1 cellular context compared by ENCODE assay signal in the genomic region with DNA sequence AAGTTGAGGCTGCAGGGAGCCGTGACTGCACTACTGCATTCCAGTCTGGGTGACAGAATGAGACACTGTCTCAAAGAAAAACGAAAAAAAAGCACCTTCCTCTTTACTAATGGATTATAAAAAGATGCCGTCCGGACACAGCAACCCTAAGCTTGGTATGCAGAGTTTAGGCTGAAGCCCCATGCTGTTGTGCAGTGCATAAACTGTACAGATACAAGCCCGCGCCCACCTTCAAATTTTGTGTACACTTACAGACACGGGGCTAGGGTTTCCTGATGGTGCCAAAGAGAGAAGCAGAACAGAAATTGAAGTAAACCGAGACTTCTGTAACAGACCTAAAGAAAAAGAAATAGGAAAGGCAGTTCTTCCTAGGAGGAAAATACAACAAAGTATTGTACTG.
TF ChIP-seq lines count a peak whose summit lies in the region.

No MANE protein-coding gene starts in this region.

TF ChIP-seq in WTC11, 78 proteins besides CTCF, POLR2A, EP300 and RAD21 (continued from another document):
- TF ChIP-seq, protein P1, sequence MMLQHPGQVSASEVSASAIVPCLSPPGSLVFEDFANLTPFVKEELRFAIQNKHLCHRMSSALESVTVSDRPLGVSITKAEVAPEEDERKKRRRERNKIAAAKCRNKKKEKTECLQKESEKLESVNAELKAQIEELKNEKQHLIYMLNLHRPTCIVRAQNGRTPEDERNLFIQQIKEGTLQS (CRISPR knock-in tag; conservative IDR thresholded peaks at IDR 0.05): no peak
TF ChIP-seq in WTC11: peak in this region for 0.
